9 cellular contexts compared by ENCODE assay signal in genomic region chr17:42329025-42329976, GRCh38. TPM values are rescaled to one million over a fixed set of nuclear protein-coding genes. Genes with fewer than 3 reads are reported as not detected.
DNase-seq lines count a peak whose midpoint lies in the region; ATAC-seq, FAIRE-seq and TF ChIP-seq lines count a peak whose summit lies in the region.
"Had no signal": no experiment of that assay in that cellular context is flagged by ENCODE, and none has a peak within 500 bp of the region (broad histone marks: within the 10 kb centered on the region; RNA-seq: fewer than 3 reads in every experiment).

No MANE protein-coding gene starts in this region.

- H3K9me2 ChIP-seq in MM.1S (replicated peaks; ENCODE audit: insufficient read depth, low read length): no peaks in the 10 kb centered on the region

- H4K20me1 ChIP-seq in astrocyte (ENCODE audit: insufficient read depth, low read length) (peaks cover 9% of the 10 kb centered on the region), MM.1S (ENCODE audit: insufficient read depth, low read length) (no peaks in the 10 kb centered on the region)

- H3K9me3 ChIP-seq in astrocyte (ENCODE audit: insufficient read depth, low read depth, low read length): no peaks in the 10 kb centered on the region
- H3K9me3 ChIP-seq in iPS-20b (ENCODE audit: insufficient read depth, low read depth, low read length): no peaks in the 10 kb centered on the region
- no peaks in the 10 kb centered on the region for H3K9me3 ChIP-seq in stomach smooth muscle (ENCODE audit: control insufficient read depth in 2 of 2, low read length in 2 of 2)
- no peaks in the 10 kb centered on the region for H3K9me3 ChIP-seq in MM.1S (replicated peaks; ENCODE audit: insufficient read depth, low read length)

- H3K4me2 ChIP-seq in astrocyte (ENCODE audit: low read length) (peak overlapping the region; percentile 70), MM.1S (ENCODE audit: low read depth, low read length) (no peak overlapping the region)

- peak; percentile 26 for FAIRE-seq in astrocyte (lab: Jason Lieb, UNC)

- TF ChIP-seq CTCF in astrocyte (IDR thresholded peaks at IDR 0.05; ENCODE audit: insufficient read depth, low read depth, low read length) (no peak), MM.1S (IDR thresholded peaks at IDR 0.05; ENCODE audit: low read length) (no peak)

- no peaks in the 10 kb centered on the region for H3K79me2 ChIP-seq in astrocyte (ENCODE audit: insufficient read depth, low read length)
- H3K79me2 ChIP-seq in MM.1S (ENCODE audit: low read length): no peaks in the 10 kb centered on the region

- peak; percentile 36 for DNase-seq in NCI-H1436 (lab: John Stamatoyannopoulos, UW)
- DNase-seq in NCI-H1436 treated with DMSO at 0.1 percent for 48 hours (lab: John Stamatoyannopoulos, UW): no peak
- peak; percentile 86 for DNase-seq in astrocyte (ENCODE audit: low read depth)
- no peak for DNase-seq in MM.1S
- no peak for DNase-seq in activated effector memory CD4-positive, alpha-beta T cell treated with anti-CD3 and anti-CD28 coated beads, Interleukin-2, amount 50 U/mL, for 16 hours

- no peaks in the 10 kb centered on the region for H3K27me3 Mint-ChIP-seq in astrocyte (ENCODE audit: low read depth, unreplicated experiment)

- no peaks in the 10 kb centered on the region for H3K27me3 ChIP-seq in astrocyte (ENCODE audit: insufficient read depth, low read length)
- H3K27me3 ChIP-seq in iPS-20b (ENCODE audit: insufficient read depth, low read length): no peaks in the 10 kb centered on the region
- no peaks in the 10 kb centered on the region for H3K27me3 ChIP-seq in stomach smooth muscle (ENCODE audit: control insufficient read depth in 1 of 2, insufficient read depth in 2 of 2, low read length in 2 of 2)
- no peaks in the 10 kb centered on the region for H3K27me3 ChIP-seq in MM.1S (replicated peaks; ENCODE audit: insufficient read depth, low read length)

- ATAC-seq in HG02852 (IDR thresholded peaks at IDR 0.05; ENCODE audit: unreplicated experiment): no peak

- H3K36me3 ChIP-seq in astrocyte (ENCODE audit: insufficient read depth, low read length) (peaks cover 28% of the 10 kb centered on the region), iPS-20b (ENCODE audit: insufficient read depth, low read depth, low read length) (peaks cover 55% of the 10 kb centered on the region), stomach smooth muscle (ENCODE audit: control insufficient read depth in 2 of 2, insufficient read depth in 2 of 2, low read length in 2 of 2) (peaks cover 36 to 45% of the 10 kb centered on the region in 2 donors), MM.1S (replicated peaks; ENCODE audit: insufficient read depth, low read length) (no peaks in the 10 kb centered on the region)

- no peaks in the 10 kb centered on the region for H3K9me3 Mint-ChIP-seq in astrocyte (ENCODE audit: unreplicated experiment)

- peak overlapping the region; percentile 69 for H3K9ac ChIP-seq in astrocyte (ENCODE audit: low read length)
- peak overlapping the region; percentile 73 for H3K9ac ChIP-seq in iPS-20b (ENCODE audit: low read depth, low read length)
- H3K9ac ChIP-seq in stomach smooth muscle (ENCODE audit: low read length in 2 of 2): peak overlapping the region in 1 of 2 donors; percentile 17
- H3K9ac ChIP-seq in MM.1S (ENCODE audit: low read length): no peak overlapping the region

- H3K4me3 ChIP-seq in astrocyte (ENCODE audit: insufficient read depth, low read depth, low read length): no peak overlapping the region
- peak overlapping the region; percentile 50 for H3K4me3 ChIP-seq in iPS-20b (ENCODE audit: low read length)
- peak overlapping the region in 1 of 2 donors; percentile 12 for H3K4me3 ChIP-seq in stomach smooth muscle (ENCODE audit: low read length in 2 of 2)
- no peak overlapping the region for H3K4me3 ChIP-seq in MM.1S (ENCODE audit: low read length)

- peak overlapping the region; percentile 70 for H3K27ac ChIP-seq in astrocyte (ENCODE audit: low read depth, low read length)
- H3K27ac ChIP-seq in iPS-20b (ENCODE audit: low read length): peak overlapping the region; percentile 66
- H3K27ac ChIP-seq in stomach smooth muscle (ENCODE audit: low read length): peak overlapping the region; percentile 80
- no peak overlapping the region for H3K27ac ChIP-seq in MM.1S (ENCODE audit: low read length)
- H3K27ac ChIP-seq: 22Rv1 had no signal

- H3K4me1 Mint-ChIP-seq in astrocyte (ENCODE audit: low read depth, unreplicated experiment): peaks cover 21% of the 10 kb centered on the region

- peaks cover 12% of the 10 kb centered on the region for H3F3A ChIP-seq in MM.1S (ENCODE audit: insufficient read depth, low read length)

- H2AFZ ChIP-seq in astrocyte (ENCODE audit: low read depth, low read length): no peak overlapping the region
- H2AFZ ChIP-seq in MM.1S (ENCODE audit: low read length): no peak overlapping the region

- peak overlapping the region; percentile 62 for H3K4me3 Mint-ChIP-seq in astrocyte (ENCODE audit: unreplicated experiment)

- peaks cover 29% of the 10 kb centered on the region for H3K4me1 ChIP-seq in astrocyte (ENCODE audit: insufficient read depth, low read length)
- H3K4me1 ChIP-seq in iPS-20b (ENCODE audit: insufficient read depth, low read length): peaks cover 16% of the 10 kb centered on the region
- H3K4me1 ChIP-seq in stomach smooth muscle (ENCODE audit: control insufficient read depth, insufficient read depth, low read length): peaks cover 19% of the 10 kb centered on the region
- peaks cover 16% of the 10 kb centered on the region for H3K4me1 ChIP-seq in MM.1S (ENCODE audit: low read length)

- H3K36me3 Mint-ChIP-seq in astrocyte (ENCODE audit: low read depth, unreplicated experiment): peaks cover 25% of the 10 kb centered on the region

- peak overlapping the region; percentile 83 for H3K27ac Mint-ChIP-seq in astrocyte (ENCODE audit: unreplicated experiment)

RNA-seq across cellular contexts. Expression of gene STAT5A, which starts 41.0 kb away (rescaled TPM):
- 0.77 and 1.9 TPM in 2 replicates for total RNA-seq in astrocyte

RNA-seq across cellular contexts. Expression of gene STAT5B, which starts 53.1 kb away (rescaled TPM):
- total RNA-seq in astrocyte: 23.1 and 23.7 TPM in 2 replicates

RNA-seq across cellular contexts. Expression of gene STAT3, which starts 58.9 kb away (rescaled TPM):
- total RNA-seq in astrocyte: 145 and 154 TPM in 2 replicates

Comparison
In these comparisons a context has a peak if more than half of its experiments do, and no peak if none do; other contexts are left out.
1. DNase-seq: peak in NCI-H1436 (single experiment) and astrocyte (single experiment); none in NCI-H1436 treated with DMSO at 0.1 percent for 48 hours (single experiment), MM.1S (single experiment) and activated effector memory CD4-positive, alpha-beta T cell treated with anti-CD3 and anti-CD28 coated beads, Interleukin-2, amount 50 U/mL, for 16 hours (single experiment).